ENCODE assay signal across 1 cellular context in genomic region chr10:5567477-5567876, GRCh38.
A peak's percentile ranks its signal among the peaks of the same experiment; 100 is the strongest.
TF ChIP-seq lines count a peak whose summit lies in the region.

No MANE protein-coding gene starts in this region.

TF ChIP-seq in HepG2, 621 proteins besides CTCF, POLR2A, EP300 and RAD21 (continued from another document):
- TF ChIP-seq ZBTB8A (CRISPR knock-in tag; IDR thresholded peaks at IDR 0.05; ENCODE audit: borderline replicate concordance, low read depth), result no peak
- peak; percentile 34; the same call in 1 of the 2 replicates for TF ChIP-seq ONECUT2 (CRISPR knock-in tag; IDR thresholded peaks at IDR 0.05)
- no peak for TF ChIP-seq ZNF225 (CRISPR knock-in tag; IDR thresholded peaks at IDR 0.05)
- TF ChIP-seq ZNF740 (CRISPR knock-in tag; IDR thresholded peaks at IDR 0.05), result no peak
- no peak for TF ChIP-seq MBD4 (IDR thresholded peaks at IDR 0.05; ENCODE audit: borderline replicate concordance, low read length)
- TF ChIP-seq ARID3A (IDR thresholded peaks at IDR 0.05; ENCODE audit: low read depth, low read length), result peak; percentile 74
- no peak for TF ChIP-seq SP140L (CRISPR knock-in tag; IDR thresholded peaks at IDR 0.05; ENCODE audit: borderline replicate concordance)
- no peak for TF ChIP-seq IKZF5 (CRISPR knock-in tag; IDR thresholded peaks at IDR 0.05)
- no peak for TF ChIP-seq ZMAT3 (CRISPR knock-in tag; conservative IDR thresholded peaks at IDR 0.05)
- no peak for TF ChIP-seq ZNF143 (CRISPR knock-in tag; IDR thresholded peaks at IDR 0.05)
